ENCODE assay signal across 8 cellular contexts in genomic region chr13:33723772-33724435, GRCh38.
DNase-seq lines count a peak whose midpoint lies in the region; ATAC-seq and TF ChIP-seq lines count a peak whose summit lies in the region.

No MANE protein-coding gene starts in this region.

- peak; percentile 87 for TF ChIP-seq CTCF in RWPE2 (IDR thresholded peaks at IDR 0.05; ENCODE audit: poor library complexity, severe bottlenecking)
- peak; percentile 78 for TF ChIP-seq CTCF in fibroblast of villous mesenchyme (IDR thresholded peaks at IDR 0.05; ENCODE audit: insufficient read depth, low read depth, low read length)
- TF ChIP-seq CTCF in neutrophil (IDR thresholded peaks at IDR 0.05), result peak; percentile 51
- peak; percentile 68 for TF ChIP-seq CTCF in thoracic aorta (IDR thresholded peaks at IDR 0.05)

- H3K9me3 ChIP-seq in RWPE2 (ENCODE audit: severe bottlenecking) (no peaks in the 10 kb centered on the region), neutrophil (no peaks in the 10 kb centered on the region), thoracic aorta (no peaks in the 10 kb centered on the region)

- H3K27me3 ChIP-seq in H7 (ENCODE audit: control insufficient read depth, insufficient read depth, low read length) (no peaks in the 10 kb centered on the region), RWPE2 (ENCODE audit: insufficient read depth, poor library complexity, severe bottlenecking) (no peaks in the 10 kb centered on the region), neutrophil (no peaks in the 10 kb centered on the region), thoracic aorta (replicated peaks; ENCODE audit: insufficient read depth) (no peaks in the 10 kb centered on the region)

- H3K36me3 Mint-ChIP-seq in activated T-helper 2 cell treated with anti-CD3 and anti-CD28 coated beads, Interferon-gamma antibody, Interleukin-2, Interleukin-4, amounts not matched to agents 10 μg/mL and 5 μg/mL and 100 μg/mL, durations not matched to agents 14 hours and 24 hours and 36 hours (ENCODE audit: low read depth), result no peaks in the 10 kb centered on the region

- peaks cover 33% of the 10 kb centered on the region for H3K4me1 ChIP-seq in RWPE2 (ENCODE audit: insufficient read depth, poor library complexity, severe bottlenecking)
- H3K4me1 ChIP-seq in neutrophil (ENCODE audit: control insufficient read depth in 1 of 2, insufficient read depth in 1 of 2, low read depth in 1 of 2, low read length in 1 of 2), result peaks cover 13 to 14% of the 10 kb centered on the region in 2 experiments
- peaks cover 21 to 26% of the 10 kb centered on the region in 2 donors for H3K4me1 ChIP-seq in thoracic aorta (ENCODE audit: control insufficient read depth in 1 of 2, low read depth in 2 of 2)

- intact Hi-C loops in activated T-helper 2 cell treated with anti-CD3 and anti-CD28 coated beads, Interferon-gamma antibody, Interleukin-2, Interleukin-4, amounts not matched to agents 10 μg/mL and 5 μg/mL and 100 μg/mL, durations not matched to agents 14 hours and 24 hours and 36 hours (cut with micrococcal nuclease), result loop anchor here (1.0 to 10.0 kb wide), 7 partner anchors 21 to 1137 kb away; partner anchors contain the start of gene PDS5B

- H3K36me3 ChIP-seq in H7 (replicated peaks; ENCODE audit: control insufficient read depth, insufficient read depth, low read length), result no peaks in the 10 kb centered on the region
- no peaks in the 10 kb centered on the region for H3K36me3 ChIP-seq in RWPE2 (ENCODE audit: low read depth)
- no peaks in the 10 kb centered on the region for H3K36me3 ChIP-seq in neutrophil
- no peaks in the 10 kb centered on the region for H3K36me3 ChIP-seq in thoracic aorta

- H3K4me3 ChIP-seq in H7 (ENCODE audit: insufficient read depth, low read depth, low read length) (no peak overlapping the region), RWPE2 (ENCODE audit: severe bottlenecking) (no peak overlapping the region), fibroblast of villous mesenchyme (ENCODE audit: low read depth, low read length) (no peak overlapping the region), neutrophil (ENCODE audit: low read depth in 1 of 2, low read length in 1 of 2) (no peak overlapping the region), thoracic aorta (no peak overlapping the region)

- H3K4me3 Mint-ChIP-seq in activated T-helper 2 cell treated with anti-CD3 and anti-CD28 coated beads, Interferon-gamma antibody, Interleukin-2, Interleukin-4, amounts not matched to agents 10 μg/mL and 5 μg/mL and 100 μg/mL, durations not matched to agents 14 hours and 24 hours and 36 hours (ENCODE audit: low read depth), result no peak overlapping the region

- no peaks in the 10 kb centered on the region for H3K9me3 Mint-ChIP-seq in activated T-helper 2 cell treated with anti-CD3 and anti-CD28 coated beads, Interferon-gamma antibody, Interleukin-2, Interleukin-4, amounts not matched to agents 10 μg/mL and 5 μg/mL and 100 μg/mL, durations not matched to agents 14 hours and 24 hours and 36 hours

- peak; percentile 95 for ATAC-seq in RWPE2 (ENCODE audit: low read depth)
- ATAC-seq in thoracic aorta (ENCODE audit: insufficient number of reproducible peaks, low FRiP score, low read depth), result peak; percentile 59

- H3K27ac ChIP-seq in RWPE2 (ENCODE audit: poor library complexity, severe bottlenecking), result peak overlapping the region; percentile 41
- no peak overlapping the region for H3K27ac ChIP-seq in neutrophil
- peak overlapping the region in 1 of 2 donors; percentile 60 for H3K27ac ChIP-seq in thoracic aorta

- DNase-seq in GF-D8 (lab: John Stamatoyannopoulos, UW) (peak; percentile 46), H7 (peak; percentile 67), M059J (ENCODE audit: low read depth) (peak; percentile 82), RWPE2 (ENCODE audit: low spot score) (no peak), fibroblast of villous mesenchyme (ENCODE audit: low read depth) (peak; percentile 94), thoracic aorta (ENCODE audit: low spot score) (peak; percentile 50)
- DNase-seq in activated T-helper 2 cell treated with anti-CD3 and anti-CD28 coated beads, Interferon-gamma antibody, Interleukin-2, Interleukin-4, amounts not matched to agents 10 μg/mL and 5 μg/mL and 100 μg/mL, durations not matched to agents 14 hours and 24 hours and 36 hours (ENCODE audit: low spot score), result peak; percentile 56

- H3K27ac Mint-ChIP-seq in activated T-helper 2 cell treated with anti-CD3 and anti-CD28 coated beads, Interferon-gamma antibody, Interleukin-2, Interleukin-4, amounts not matched to agents 10 μg/mL and 5 μg/mL and 100 μg/mL, durations not matched to agents 14 hours and 24 hours and 36 hours, result peak overlapping the region; percentile 80

- peaks cover 34% of the 10 kb centered on the region for H3K4me1 Mint-ChIP-seq in activated T-helper 2 cell treated with anti-CD3 and anti-CD28 coated beads, Interferon-gamma antibody, Interleukin-2, Interleukin-4, amounts not matched to agents 10 μg/mL and 5 μg/mL and 100 μg/mL, durations not matched to agents 14 hours and 24 hours and 36 hours (ENCODE audit: low read depth)

- no peaks in the 10 kb centered on the region for H3K27me3 Mint-ChIP-seq in activated T-helper 2 cell treated with anti-CD3 and anti-CD28 coated beads, Interferon-gamma antibody, Interleukin-2, Interleukin-4, amounts not matched to agents 10 μg/mL and 5 μg/mL and 100 μg/mL, durations not matched to agents 14 hours and 24 hours and 36 hours (ENCODE audit: low read depth)
